In the genomic region with DNA sequence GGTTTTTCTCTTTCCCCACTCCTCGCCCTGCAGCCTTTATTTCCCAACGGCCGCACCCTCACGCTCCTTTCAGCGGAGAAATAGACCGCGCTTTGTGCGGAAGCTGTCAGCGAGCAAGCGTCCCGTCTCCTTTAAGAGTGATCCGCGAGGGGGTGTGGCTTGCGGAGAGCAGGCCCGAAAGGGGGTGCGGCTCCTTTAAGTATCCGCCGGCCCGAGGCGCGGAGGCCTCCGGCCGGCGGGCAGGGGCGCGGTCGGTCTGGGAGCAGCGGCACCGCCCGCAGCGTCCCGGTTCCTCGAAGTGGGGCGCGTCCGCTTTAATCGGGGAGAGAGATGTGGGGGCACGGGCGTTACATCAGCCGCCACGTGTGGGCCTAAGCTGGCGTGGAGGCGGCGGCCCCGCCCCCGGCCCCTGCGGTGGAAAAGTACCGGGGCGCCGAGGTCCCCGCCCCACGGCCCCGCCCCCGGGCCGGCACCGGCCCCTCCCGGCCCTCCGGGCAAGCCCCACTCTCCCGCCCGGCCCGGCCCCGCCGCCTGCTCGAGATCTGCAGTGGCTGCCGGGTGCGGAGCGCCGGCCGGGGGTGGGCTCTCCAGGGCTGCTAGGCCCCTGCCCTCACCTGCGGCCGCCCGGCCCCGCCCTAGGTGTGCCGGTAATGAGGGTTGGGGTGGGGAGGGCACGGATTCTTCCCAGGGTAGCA, we compare ENCODE assay signal across 8 cellular contexts. TPM values are rescaled to one million over a fixed set of nuclear protein-coding genes. Genes with fewer than 3 reads are reported as not detected.
A peak's percentile ranks its signal among the peaks of the same experiment; 100 is the strongest.
DNase-seq lines count a peak whose midpoint lies in the region; ATAC-seq and TF ChIP-seq lines count a peak whose summit lies in the region.

No MANE protein-coding gene starts in this region.

- DNase-seq in COLO829 (ENCODE audit: low spot score): peak; percentile 88
- peak; percentile 76 for DNase-seq in HPDE6-E6E7 (ENCODE audit: extremely low spot score)
- peak; percentile 83 for DNase-seq in NOMO-1 treated with dmso at 0.1 percent for 144 hours (lab: John Stamatoyannopoulos, UW; ENCODE audit: unreplicated experiment)
- peak; percentile 94 for DNase-seq in activated CD8-positive, alpha-beta memory T cell treated with anti-CD3 and anti-CD28 coated beads, Interleukin-2, amount 10 ng/mL, durations not matched to agents 7 days and 5 days
- peak; percentile 77 for DNase-seq in endothelial cell (ENCODE audit: low spot score)
- DNase-seq in midbrain (lab: John Stamatoyannopoulos, UW): peak; percentile 90
- DNase-seq in stimulated activated CD8-positive, alpha-beta memory T cell treated with anti-CD3 and anti-CD28 coated beads, Interleukin-15, amount 100 ng/mL, for 4 hours (ENCODE audit: low read depth in 2 of 2): peak; percentile 73 to 78

- peak; percentile 73 for ATAC-seq in GM19467 (IDR thresholded peaks at IDR 0.05; ENCODE audit: unreplicated experiment)
- peak; percentile 86 for ATAC-seq in activated CD8-positive, alpha-beta memory T cell treated with anti-CD3 and anti-CD28 coated beads, Interleukin-2, amount 10 ng/mL, durations not matched to agents 7 days and 5 days

- H3K27ac Mint-ChIP-seq in activated CD8-positive, alpha-beta memory T cell treated with anti-CD3 and anti-CD28 coated beads, Interleukin-2, amount 10 ng/mL, durations not matched to agents 7 days and 5 days: peak overlapping the region; percentile 96
- no peak overlapping the region for H3K27ac Mint-ChIP-seq in endothelial cell (ENCODE audit: unreplicated experiment)

- H3K36me3 Mint-ChIP-seq in activated CD8-positive, alpha-beta memory T cell treated with anti-CD3 and anti-CD28 coated beads, Interleukin-2, amount 10 ng/mL, durations not matched to agents 7 days and 5 days: no peaks in the 10 kb centered on the region
- H3K36me3 Mint-ChIP-seq in endothelial cell (ENCODE audit: low read depth, unreplicated experiment): peaks cover 5% of the 10 kb centered on the region

- H3K4me3 Mint-ChIP-seq in activated CD8-positive, alpha-beta memory T cell treated with anti-CD3 and anti-CD28 coated beads, Interleukin-2, amount 10 ng/mL, durations not matched to agents 7 days and 5 days: peak overlapping the region; percentile 89
- peak overlapping the region; percentile 94 for H3K4me3 Mint-ChIP-seq in endothelial cell (ENCODE audit: unreplicated experiment)

- TF ChIP-seq CTCF in endothelial cell (IDR thresholded peaks at IDR 0.05; ENCODE audit: unreplicated experiment): no peak

- CTCF ChIA-PET in activated CD8-positive, alpha-beta memory T cell treated with anti-CD3 and anti-CD28 coated beads, Interleukin-2, amount 10 ng/mL, durations not matched to agents 7 days and 5 days (lab: Charles Lee): interaction anchor here (1.2 to 3.4 kb wide), 4 partner anchors 17 to 182 kb away, joined by 3 to 26 read pairs (median 10); no protein-coding TSS in a partner anchor

- H3K9me3 Mint-ChIP-seq in activated CD8-positive, alpha-beta memory T cell treated with anti-CD3 and anti-CD28 coated beads, Interleukin-2, amount 10 ng/mL, durations not matched to agents 7 days and 5 days (ENCODE audit: low read depth): no peaks in the 10 kb centered on the region
- no peaks in the 10 kb centered on the region for H3K9me3 Mint-ChIP-seq in endothelial cell (ENCODE audit: unreplicated experiment)

- peaks cover 20% of the 10 kb centered on the region for H3K4me1 Mint-ChIP-seq in activated CD8-positive, alpha-beta memory T cell treated with anti-CD3 and anti-CD28 coated beads, Interleukin-2, amount 10 ng/mL, durations not matched to agents 7 days and 5 days
- H3K4me1 Mint-ChIP-seq in endothelial cell (ENCODE audit: unreplicated experiment): peaks cover 30% of the 10 kb centered on the region

- H3K27me3 Mint-ChIP-seq in activated CD8-positive, alpha-beta memory T cell treated with anti-CD3 and anti-CD28 coated beads, Interleukin-2, amount 10 ng/mL, durations not matched to agents 7 days and 5 days: no peaks in the 10 kb centered on the region
- peaks cover 17% of the 10 kb centered on the region for H3K27me3 Mint-ChIP-seq in endothelial cell (ENCODE audit: unreplicated experiment)

RNA-seq across cellular contexts. Expression of gene SLC6A9, which starts 1.2 kb away (rescaled TPM):
- 1 to 10 TPM; 2.6 to 5.3 TPM for total RNA-seq in activated CD8-positive, alpha-beta memory T cell treated with anti-CD3 and anti-CD28 coated beads, Interleukin-2, amount 10 ng/mL, durations not matched to agents 7 days and 5 days
- 2.8 TPM for total RNA-seq in endothelial cell (ENCODE audit: unreplicated experiment)

RNA-seq across cellular contexts. Expression of gene CCDC24, which starts 38.7 kb away (rescaled TPM):
- 1 to 10 TPM; 1.3 to 1.5 TPM for total RNA-seq in activated CD8-positive, alpha-beta memory T cell treated with anti-CD3 and anti-CD28 coated beads, Interleukin-2, amount 10 ng/mL, durations not matched to agents 7 days and 5 days
- total RNA-seq in endothelial cell (ENCODE audit: unreplicated experiment): 4.2 TPM

RNA-seq across cellular contexts. Expression of gene B4GALT2, which starts 51.0 kb away (rescaled TPM):
- total RNA-seq in activated CD8-positive, alpha-beta memory T cell treated with anti-CD3 and anti-CD28 coated beads, Interleukin-2, amount 10 ng/mL, durations not matched to agents 7 days and 5 days: 10 to 100 TPM; 20.1 to 25.5 TPM
- 35.4 TPM for total RNA-seq in endothelial cell (ENCODE audit: unreplicated experiment)

RNA-seq across cellular contexts. Expression of gene ATP6V0B, which starts 55.3 kb away (rescaled TPM):
- total RNA-seq in activated CD8-positive, alpha-beta memory T cell treated with anti-CD3 and anti-CD28 coated beads, Interleukin-2, amount 10 ng/mL, durations not matched to agents 7 days and 5 days: 100 to 1,000 TPM; 108 to 139 TPM
- 94.5 TPM for total RNA-seq in endothelial cell (ENCODE audit: unreplicated experiment)

Comparison
In these comparisons a context has a peak if more than half of its experiments do, and no peak if none do; other contexts are left out.
1. Peak in every context shown above with its lines: DNase-seq and ATAC-seq.